Comparison of ENCODE assay signal across 33 cellular contexts in the genomic region with DNA sequence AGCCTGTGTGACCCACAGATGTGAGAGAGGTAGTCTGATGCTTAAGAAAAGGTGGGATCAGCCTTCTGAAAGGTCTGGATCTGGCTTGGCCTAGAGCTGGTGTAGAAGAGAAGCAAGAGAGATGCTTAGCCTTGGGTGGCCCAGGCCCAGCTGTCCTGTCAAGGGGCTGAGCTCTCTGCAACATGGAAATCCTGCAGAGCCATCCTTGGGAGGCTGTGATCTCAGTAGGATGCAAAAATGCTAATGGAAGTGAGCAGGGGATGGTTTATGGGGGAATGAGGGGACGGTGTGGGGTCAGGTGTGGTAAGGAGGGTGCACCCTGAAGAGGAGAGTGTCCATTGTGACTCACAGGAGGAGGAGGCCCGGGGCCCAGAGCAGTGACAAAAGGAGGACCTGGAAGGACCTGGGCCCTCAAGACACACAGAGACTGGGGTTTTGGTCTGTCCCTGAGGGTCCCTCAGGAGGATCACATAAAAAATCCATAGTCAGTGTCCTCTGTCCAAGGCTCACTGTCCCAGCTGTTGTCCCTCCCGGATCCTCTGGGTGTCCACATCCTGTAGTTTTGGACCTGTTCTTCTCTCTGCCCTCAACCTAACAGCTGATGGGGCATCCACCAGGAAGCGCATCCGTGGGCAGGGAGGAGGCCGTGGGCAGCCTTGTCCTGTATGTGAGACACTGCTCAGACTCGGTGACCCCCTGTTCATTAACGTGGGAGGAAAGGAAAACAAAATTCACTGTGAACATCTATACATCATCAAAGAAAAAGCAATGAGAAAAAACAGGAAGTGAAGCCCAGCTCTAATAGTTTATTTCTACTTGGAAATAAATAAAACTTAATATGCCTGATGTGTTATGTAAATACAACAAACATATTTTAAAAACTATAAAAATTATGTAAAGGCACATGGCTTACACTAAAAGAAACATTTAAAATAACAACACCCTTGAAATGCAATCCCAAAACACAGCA.
"Had no signal": no experiment of that assay in that cellular context is flagged by ENCODE, and none has a peak within 500 bp of the region (broad histone marks: within the 10 kb centered on the region; RNA-seq: fewer than 3 reads in every experiment).

No MANE protein-coding gene starts in this region.

- ATAC-seq: gastrocnemius medialis; mucosa of descending colon; right lobe of liver; stimulated activated naive CD8-positive, alpha-beta T cell treated with anti-CD3 and anti-CD28 coated beads, Interleukin-15, amount 100 ng/mL, for 72 hours had no signal

- DNase-seq: activated CD4-positive, alpha-beta memory T cell treated with anti-CD3 and anti-CD28 coated beads for 36 hours; activated CD4-positive, alpha-beta T cell treated with anti-CD3 and anti-CD28 coated beads for 48 hours; activated CD8-positive, alpha-beta memory T cell treated with anti-CD3 and anti-CD28 coated beads, Interleukin-2, amount 50 U/mL, for 4 hours; activated effector memory CD4-positive, alpha-beta T cell treated with anti-CD3 and anti-CD28 coated beads, Interleukin-2, amount 50 U/mL, for 16 hours; activated naive CD4-positive, alpha-beta T cell treated with anti-CD3 and anti-CD28 coated beads for 36 hours; activated naive CD8-positive, alpha-beta T cell treated with anti-CD3 and anti-CD28 coated beads for 36 hours; activated T-cell treated with anti-CD3 and anti-CD28 coated beads, Interleukin-2, amount 50 U/mL, for 1 hour; cerebellar nuclear complex; colonic mucosa; effector CD8-positive, alpha-beta T cell; gastrocnemius medialis; hippocampal formation; immature natural killer cell; left ventricle myocardium inferior; mucosa of descending colon; nephron progenitor cell; ovary; right lobe of liver; stimulated activated CD4-positive, alpha-beta T cell treated with anti-CD3 and anti-CD28 coated beads, Interleukin-12 subunit alpha, Interleukin-12 subunit beta, amount 100 ng/mL, for 4 hours; stimulated activated CD4-positive, alpha-beta T cell treated with anti-CD3 and anti-CD28 coated beads, Interleukin-4, amount 100 ng/mL, for 1 hour; stimulated activated naive CD8-positive, alpha-beta T cell treated with anti-CD3 and anti-CD28 coated beads, Interleukin-15, amount 100 ng/mL, for 72 hours; substantia nigra; T-helper 2 cell; uterus had no signal

- H3K4me1 ChIP-seq: ascending aorta, colonic mucosa, gastrocnemius medialis, left ventricle myocardium inferior, right lobe of liver, uterus had no signal

- H3K4me1 Mint-ChIP-seq: activated naive CD8-positive, alpha-beta T cell treated with anti-CD3 and anti-CD28 coated beads for 36 hours; nephron progenitor cell had no signal

- H3K27ac ChIP-seq: ascending aorta, cardiac muscle cell, colonic mucosa, gastrocnemius medialis, left ventricle myocardium inferior, neutrophil, ovary, right lobe of liver, skin epidermis, uterus had no signal

- H3K4me3 ChIP-seq: ascending aorta, cardiac muscle cell, colonic mucosa, gastrocnemius medialis, left ventricle myocardium inferior, lung, mucosa of descending colon, ovary, right lobe of liver, skin epidermis, uterus had no signal

- H3K27ac Mint-ChIP-seq: activated CD4-positive, alpha-beta memory T cell treated with anti-CD3 and anti-CD28 coated beads for 36 hours; activated naive CD4-positive, alpha-beta T cell treated with anti-CD3 and anti-CD28 coated beads for 36 hours; activated naive CD8-positive, alpha-beta T cell treated with anti-CD3 and anti-CD28 coated beads for 36 hours; activated T-helper 1 cell treated with anti-CD3 and anti-CD28 coated beads, Interleukin-12 subunit alpha, Interleukin-12 subunit beta, Interleukin-2, Interleukin-4 antibody, amounts not matched to agents 30 ng/mL and 10 ng/mL and 1 ng/mL, durations not matched to agents 14 hours and 24 hours and 36 hours; brain; immature natural killer cell; nephron progenitor cell; progenitor cell of endocrine pancreas; type B pancreatic cell had no signal

- H3K36me3 ChIP-seq: ascending aorta, cardiac muscle cell, colonic mucosa, gastrocnemius medialis, left ventricle myocardium inferior, neutrophil, ovary, right lobe of liver, uterus had no signal

- H3K9me3 ChIP-seq: ascending aorta, colonic mucosa, gastrocnemius medialis, left ventricle myocardium inferior, mucosa of descending colon, neutrophil, ovary, right lobe of liver, uterus had no signal

- H3K9me3 Mint-ChIP-seq: activated CD4-positive, alpha-beta memory T cell treated with anti-CD3 and anti-CD28 coated beads for 36 hours; activated naive CD4-positive, alpha-beta T cell treated with anti-CD3 and anti-CD28 coated beads for 36 hours; activated naive CD8-positive, alpha-beta T cell treated with anti-CD3 and anti-CD28 coated beads for 36 hours; activated T-helper 1 cell treated with anti-CD3 and anti-CD28 coated beads, Interleukin-12 subunit alpha, Interleukin-12 subunit beta, Interleukin-2, Interleukin-4 antibody, amounts not matched to agents 30 ng/mL and 10 ng/mL and 1 ng/mL, durations not matched to agents 14 hours and 24 hours and 36 hours; brain; immature natural killer cell; nephron progenitor cell; stimulated activated naive CD8-positive, alpha-beta T cell treated with anti-CD3 and anti-CD28 coated beads, Interleukin-15, amount 100 ng/mL, for 72 hours; type B pancreatic cell had no signal

- H3K4me3 Mint-ChIP-seq: activated CD4-positive, alpha-beta memory T cell treated with anti-CD3 and anti-CD28 coated beads for 36 hours; activated naive CD4-positive, alpha-beta T cell treated with anti-CD3 and anti-CD28 coated beads for 36 hours; activated naive CD8-positive, alpha-beta T cell treated with anti-CD3 and anti-CD28 coated beads for 36 hours; activated T-helper 1 cell treated with anti-CD3 and anti-CD28 coated beads, Interleukin-12 subunit alpha, Interleukin-12 subunit beta, Interleukin-2, Interleukin-4 antibody, amounts not matched to agents 30 ng/mL and 10 ng/mL and 1 ng/mL, durations not matched to agents 14 hours and 24 hours and 36 hours; brain; immature natural killer cell; nephron progenitor cell; stimulated activated naive CD8-positive, alpha-beta T cell treated with anti-CD3 and anti-CD28 coated beads, Interleukin-15, amount 100 ng/mL, for 72 hours; type B pancreatic cell had no signal

- H3K27me3 ChIP-seq: ascending aorta, cardiac muscle cell, colonic mucosa, ovary, right lobe of liver, uterus had no signal

- H3K36me3 Mint-ChIP-seq: activated CD4-positive, alpha-beta memory T cell treated with anti-CD3 and anti-CD28 coated beads for 36 hours; activated naive CD8-positive, alpha-beta T cell treated with anti-CD3 and anti-CD28 coated beads for 36 hours; brain; type B pancreatic cell had no signal
